30 cellular contexts compared by ENCODE assay signal in genomic region chr12:49037947-49038237, GRCh38. TPM values are rescaled to one million over a fixed set of nuclear protein-coding genes. Genes with fewer than 3 reads are reported as not detected.
"Had no signal": no experiment of that assay in that cellular context is flagged by ENCODE, and none has a peak within 500 bp of the region (broad histone marks: within the 10 kb centered on the region; RNA-seq: fewer than 3 reads in every experiment).

No MANE protein-coding gene starts in this region.

- H3K9ac ChIP-seq: neural progenitor cell had no signal

- H3K9me3 ChIP-seq: gastroesophageal sphincter, testis, transverse colon had no signal

- H3K4me3 ChIP-seq: gastroesophageal sphincter, hepatocyte, neural progenitor cell, testis, transverse colon had no signal

- H3K27ac ChIP-seq: brain microvascular endothelial cell, gastroesophageal sphincter, hepatocyte, neural progenitor cell, testis, transverse colon had no signal

- H3K4me1 ChIP-seq: neural progenitor cell, testis, transverse colon had no signal

- H3K4me2 ChIP-seq: hepatocyte, neural progenitor cell had no signal

- H3K27me3 ChIP-seq: brain microvascular endothelial cell, gastroesophageal sphincter, hepatocyte, neural progenitor cell, testis, transverse colon had no signal

- DNase-seq: activated CD4-positive, alpha-beta memory T cell treated with anti-CD3 and anti-CD28 coated beads, Interleukin-2, amount 10 ng/mL, durations not matched to agents 7 days and 5 days; activated CD4-positive, alpha-beta T cell treated with anti-CD3 and anti-CD28 coated beads for 1 hour; activated CD4-positive, alpha-beta T cell treated with anti-CD3 and anti-CD28 coated beads, Interleukin-2, amount 10 ng/mL, durations not matched to agents 7 days and 5 days; activated CD8-positive, alpha-beta memory T cell treated with anti-CD3 and anti-CD28 coated beads, Interleukin-2, amount 50 U/mL, for 48 hours; activated gamma-delta T cell; activated naive CD4-positive, alpha-beta T cell treated with anti-CD3 and anti-CD28 coated beads, Interleukin-2, amount 50 U/mL, for 16 hours; activated T-cell treated with anti-CD3 and anti-CD28 coated beads, Interleukin-2, amount 50 U/mL, for 24 hours; amniotic stem cell; brain microvascular endothelial cell; caudate nucleus; cortex of kidney; effector memory CD8-positive, alpha-beta T cell; mesenchymal stem cell; naive thymus-derived CD8-positive, alpha-beta T cell; stimulated activated CD4-positive, alpha-beta T cell treated with anti-CD3 and anti-CD28 coated beads, Interleukin-2, amount 100 ng/mL, for 48 hours; stimulated activated naive CD4-positive, alpha-beta T cell treated with Interleukin-2 at 50 U/mL for 16 hours; T-helper 2 cell; testis; transverse colon had no signal

- ATAC-seq: effector memory CD8-positive, alpha-beta T cell; gastroesophageal sphincter; naive thymus-derived CD8-positive, alpha-beta T cell; right cardiac atrium; WTC11 had no signal

- FAIRE-seq: astrocyte, endothelial cell of umbilical vein, keratinocyte, urothelium cell line had no signal

- H3K36me3 ChIP-seq: neural progenitor cell had no signal

- H3K79me2 ChIP-seq: hepatocyte had no signal

- H2AFZ ChIP-seq: hepatocyte, neural progenitor cell had no signal

RNA-seq across cellular contexts. Expression of gene RHEBL1, which starts 31.9 kb away (rescaled TPM):
- total RNA-seq: transverse colon had no signal
- polyA plus RNA-seq: hepatocyte had no signal

RNA-seq across cellular contexts. Expression of gene DDN, which starts 38.7 kb away (rescaled TPM):
- total RNA-seq: gastroesophageal sphincter had no signal
- polyA plus RNA-seq: hepatocyte; naive thymus-derived CD8-positive, alpha-beta T cell had no signal

RNA-seq across cellular contexts. Expression of gene DHH, which starts 56.7 kb away (rescaled TPM):
- total RNA-seq: chondrocyte, fibroblast of villous mesenchyme, hepatocyte had no signal
- polyA plus RNA-seq: hepatocyte; keratinocyte; naive thymus-derived CD8-positive, alpha-beta T cell had no signal
